In genomic region chr6:167760979-167761793, GRCh38 we compare ENCODE assay signal across 1 cellular context.
TF ChIP-seq lines count a peak whose summit lies in the region.

No MANE protein-coding gene starts in this region.

TF ChIP-seq in HepG2, 621 proteins besides CTCF, POLR2A, EP300 and RAD21 (continued from another document):
- TF ChIP-seq, protein P1, sequence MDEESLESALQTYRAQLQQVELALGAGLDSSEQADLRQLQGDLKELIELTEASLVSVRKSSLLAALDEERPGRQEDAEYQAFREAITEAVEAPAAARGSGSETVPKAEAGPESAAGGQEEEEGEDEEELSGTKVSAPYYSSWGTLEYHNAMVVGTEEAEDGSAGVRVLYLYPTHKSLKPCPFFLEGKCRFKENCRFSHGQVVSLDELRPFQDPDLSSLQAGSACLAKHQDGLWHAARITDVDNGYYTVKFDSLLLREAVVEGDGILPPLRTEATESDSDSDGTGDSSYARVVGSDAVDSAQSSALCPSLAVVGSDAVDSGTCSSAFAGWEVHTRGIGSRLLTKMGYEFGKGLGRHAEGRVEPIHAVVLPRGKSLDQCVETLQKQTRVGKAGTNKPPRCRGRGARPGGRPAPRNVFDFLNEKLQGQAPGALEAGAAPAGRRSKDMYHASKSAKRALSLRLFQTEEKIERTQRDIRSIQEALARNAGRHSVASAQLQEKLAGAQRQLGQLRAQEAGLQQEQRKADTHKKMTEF (CRISPR knock-in tag; IDR thresholded peaks at IDR 0.05), result peak; percentile 81
- TF ChIP-seq RXRB (CRISPR knock-in tag; IDR thresholded peaks at IDR 0.05; ENCODE audit: borderline replicate concordance) (peak; percentile 76), ZNF253 (CRISPR knock-in tag; IDR thresholded peaks at IDR 0.05; ENCODE audit: borderline replicate concordance) (no peak), ZNF546 (CRISPR knock-in tag; conservative IDR thresholded peaks at IDR 0.05) (0 out of 2 replicates have a peak, but pooled peaks have one; percentile 20), ZNF121 (CRISPR knock-in tag; IDR thresholded peaks at IDR 0.05) (no peak), ARNT (IDR thresholded peaks at IDR 0.05) (no peak), TEAD3 (CRISPR knock-in tag; optimal IDR thresholded peaks at IDR 0.05; ENCODE audit: borderline replicate concordance) (peak; percentile 40), ZNF772 (CRISPR knock-in tag; IDR thresholded peaks at IDR 0.05) (peak; percentile 50; the same call in 1 of the 2 replicates), SATB2 (CRISPR knock-in tag; IDR thresholded peaks at IDR 0.05) (0 out of 2 replicates have a peak, but pooled peaks have one; percentile 42), PHF8 (CRISPR knock-in tag; IDR thresholded peaks at IDR 0.05) (no peak; the same call in 1 of the 2 replicates), GABPA (IDR thresholded peaks at IDR 0.05; ENCODE audit: low read depth, low read length) (no peak), GABPA (CRISPR knock-in tag; IDR thresholded peaks at IDR 0.05; ENCODE audit: low read depth) (no peak), FOXC1 (CRISPR knock-in tag; IDR thresholded peaks at IDR 0.05; ENCODE audit: borderline replicate concordance) (peak; percentile 78; the same call in 1 of the 2 replicates), BCLAF1 (IDR thresholded peaks at IDR 0.05) (no peak), ZNF557 (CRISPR knock-in tag; IDR thresholded peaks at IDR 0.05) (0 out of 2 replicates have a peak, but pooled peaks have one; percentile 37), ZNF484 (CRISPR knock-in tag; IDR thresholded peaks at IDR 0.05; ENCODE audit: borderline replicate concordance, low read depth) (no peak), GZF1 (CRISPR knock-in tag; IDR thresholded peaks at IDR 0.05) (peak; percentile 90), ARNTL (CRISPR knock-in tag; IDR thresholded peaks at IDR 0.05) (peak; percentile 74; the same call in 1 of the 2 replicates), THAP8 (CRISPR knock-in tag; IDR thresholded peaks at IDR 0.05; ENCODE audit: borderline replicate concordance) (no peak), NCOA1 (CRISPR knock-in tag; IDR thresholded peaks at IDR 0.05) (peak; percentile 92), THAP11 (CRISPR knock-in tag; IDR thresholded peaks at IDR 0.05) (peak; percentile 46; the same call in 1 of the 2 replicates), NR2F1 (CRISPR knock-in tag; IDR thresholded peaks at IDR 0.05) (peak; percentile 87 to 91), SAFB2 (CRISPR knock-in tag; IDR thresholded peaks at IDR 0.05; ENCODE audit: borderline replicate concordance, low read depth) (no peak), U2AF1 (optimal IDR thresholded peaks at IDR 0.05; ENCODE audit: low read depth, low read length) (no peak)
- TF ChIP-seq, protein P2, sequence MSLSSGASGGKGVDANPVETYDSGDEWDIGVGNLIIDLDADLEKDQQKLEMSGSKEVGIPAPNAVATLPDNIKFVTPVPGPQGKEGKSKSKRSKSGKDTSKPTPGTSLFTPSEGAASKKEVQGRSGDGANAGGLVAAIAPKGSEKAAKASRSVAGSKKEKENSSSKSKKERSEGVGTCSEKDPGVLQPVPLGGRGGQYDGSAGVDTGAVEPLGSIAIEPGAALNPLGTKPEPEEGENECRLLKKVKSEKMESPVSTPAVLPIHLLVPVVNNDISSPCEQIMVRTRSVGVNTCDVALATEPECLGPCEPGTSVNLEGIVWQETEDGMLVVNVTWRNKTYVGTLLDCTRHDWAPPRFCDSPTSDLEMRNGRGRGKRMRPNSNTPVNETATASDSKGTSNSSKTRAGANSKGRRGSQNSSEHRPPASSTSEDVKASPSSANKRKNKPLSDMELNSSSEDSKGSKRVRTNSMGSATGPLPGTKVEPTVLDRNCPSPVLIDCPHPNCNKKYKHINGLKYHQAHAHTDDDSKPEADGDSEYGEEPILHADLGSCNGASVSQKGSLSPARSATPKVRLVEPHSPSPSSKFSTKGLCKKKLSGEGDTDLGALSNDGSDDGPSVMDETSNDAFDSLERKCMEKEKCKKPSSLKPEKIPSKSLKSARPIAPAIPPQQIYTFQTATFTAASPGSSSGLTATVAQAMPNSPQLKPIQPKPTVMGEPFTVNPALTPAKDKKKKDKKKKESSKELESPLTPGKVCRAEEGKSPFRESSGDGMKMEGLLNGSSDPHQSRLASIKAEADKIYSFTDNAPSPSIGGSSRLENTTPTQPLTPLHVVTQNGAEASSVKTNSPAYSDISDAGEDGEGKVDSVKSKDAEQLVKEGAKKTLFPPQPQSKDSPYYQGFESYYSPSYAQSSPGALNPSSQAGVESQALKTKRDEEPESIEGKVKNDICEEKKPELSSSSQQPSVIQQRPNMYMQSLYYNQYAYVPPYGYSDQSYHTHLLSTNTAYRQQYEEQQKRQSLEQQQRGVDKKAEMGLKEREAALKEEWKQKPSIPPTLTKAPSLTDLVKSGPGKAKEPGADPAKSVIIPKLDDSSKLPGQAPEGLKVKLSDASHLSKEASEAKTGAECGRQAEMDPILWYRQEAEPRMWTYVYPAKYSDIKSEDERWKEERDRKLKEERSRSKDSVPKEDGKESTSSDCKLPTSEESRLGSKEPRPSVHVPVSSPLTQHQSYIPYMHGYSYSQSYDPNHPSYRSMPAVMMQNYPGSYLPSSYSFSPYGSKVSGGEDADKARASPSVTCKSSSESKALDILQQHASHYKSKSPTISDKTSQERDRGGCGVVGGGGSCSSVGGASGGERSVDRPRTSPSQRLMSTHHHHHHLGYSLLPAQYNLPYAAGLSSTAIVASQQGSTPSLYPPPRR (CRISPR knock-in tag; IDR thresholded peaks at IDR 0.05; ENCODE audit: borderline replicate concordance), result peak; percentile 51; the same call in 1 of the 2 replicates
- TF ChIP-seq, protein P3, sequence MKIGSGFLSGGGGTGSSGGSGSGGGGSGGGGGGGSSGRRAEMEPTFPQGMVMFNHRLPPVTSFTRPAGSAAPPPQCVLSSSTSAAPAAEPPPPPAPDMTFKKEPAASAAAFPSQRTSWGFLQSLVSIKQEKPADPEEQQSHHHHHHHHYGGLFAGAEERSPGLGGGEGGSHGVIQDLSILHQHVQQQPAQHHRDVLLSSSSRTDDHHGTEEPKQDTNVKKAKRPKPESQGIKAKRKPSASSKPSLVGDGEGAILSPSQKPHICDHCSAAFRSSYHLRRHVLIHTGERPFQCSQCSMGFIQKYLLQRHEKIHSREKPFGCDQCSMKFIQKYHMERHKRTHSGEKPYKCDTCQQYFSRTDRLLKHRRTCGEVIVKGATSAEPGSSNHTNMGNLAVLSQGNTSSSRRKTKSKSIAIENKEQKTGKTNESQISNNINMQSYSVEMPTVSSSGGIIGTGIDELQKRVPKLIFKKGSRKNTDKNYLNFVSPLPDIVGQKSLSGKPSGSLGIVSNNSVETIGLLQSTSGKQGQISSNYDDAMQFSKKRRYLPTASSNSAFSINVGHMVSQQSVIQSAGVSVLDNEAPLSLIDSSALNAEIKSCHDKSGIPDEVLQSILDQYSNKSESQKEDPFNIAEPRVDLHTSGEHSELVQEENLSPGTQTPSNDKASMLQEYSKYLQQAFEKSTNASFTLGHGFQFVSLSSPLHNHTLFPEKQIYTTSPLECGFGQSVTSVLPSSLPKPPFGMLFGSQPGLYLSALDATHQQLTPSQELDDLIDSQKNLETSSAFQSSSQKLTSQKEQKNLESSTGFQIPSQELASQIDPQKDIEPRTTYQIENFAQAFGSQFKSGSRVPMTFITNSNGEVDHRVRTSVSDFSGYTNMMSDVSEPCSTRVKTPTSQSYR (CRISPR knock-in tag; IDR thresholded peaks at IDR 0.05; ENCODE audit: borderline replicate concordance), result peak; percentile 38; the same call in 1 of the 2 replicates
- TF ChIP-seq, protein P4, sequence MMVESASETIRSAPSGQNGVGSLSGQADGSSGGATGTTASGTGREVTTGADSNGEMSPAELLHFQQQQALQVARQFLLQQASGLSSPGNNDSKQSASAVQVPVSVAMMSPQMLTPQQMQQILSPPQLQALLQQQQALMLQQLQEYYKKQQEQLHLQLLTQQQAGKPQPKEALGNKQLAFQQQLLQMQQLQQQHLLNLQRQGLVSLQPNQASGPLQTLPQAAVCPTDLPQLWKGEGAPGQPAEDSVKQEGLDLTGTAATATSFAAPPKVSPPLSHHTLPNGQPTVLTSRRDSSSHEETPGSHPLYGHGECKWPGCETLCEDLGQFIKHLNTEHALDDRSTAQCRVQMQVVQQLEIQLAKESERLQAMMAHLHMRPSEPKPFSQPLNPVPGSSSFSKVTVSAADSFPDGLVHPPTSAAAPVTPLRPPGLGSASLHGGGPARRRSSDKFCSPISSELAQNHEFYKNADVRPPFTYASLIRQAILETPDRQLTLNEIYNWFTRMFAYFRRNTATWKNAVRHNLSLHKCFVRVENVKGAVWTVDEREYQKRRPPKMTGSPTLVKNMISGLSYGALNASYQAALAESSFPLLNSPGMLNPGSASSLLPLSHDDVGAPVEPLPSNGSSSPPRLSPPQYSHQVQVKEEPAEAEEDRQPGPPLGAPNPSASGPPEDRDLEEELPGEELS (CRISPR knock-in tag; IDR thresholded peaks at IDR 0.05), result peak; percentile 51
